Comparison of ENCODE assay signal across 1 cellular context in genomic region chr19:38663957-38664502, GRCh38.
TF ChIP-seq lines count a peak whose summit lies in the region.

No MANE protein-coding gene starts in this region.

TF ChIP-seq in WTC11, 78 proteins besides CTCF, POLR2A, EP300 and RAD21 (continued from another document):
- no peak for TF ChIP-seq STAT6 (CRISPR knock-in tag; conservative IDR thresholded peaks at IDR 0.05; ENCODE audit: low read depth)
- TF ChIP-seq JUN (CRISPR knock-in tag; IDR thresholded peaks at IDR 0.05), result no peak
- TF ChIP-seq USF1 (CRISPR knock-in tag; IDR thresholded peaks at IDR 0.05), result no peak
- TF ChIP-seq IRF1 (CRISPR knock-in tag; IDR thresholded peaks at IDR 0.05), result no peak
- TF ChIP-seq GTF2I (CRISPR knock-in tag; conservative IDR thresholded peaks at IDR 0.05), result no peak
- no peak for TF ChIP-seq ERG (CRISPR knock-in tag; IDR thresholded peaks at IDR 0.05)
- no peak for TF ChIP-seq ZNF425 (CRISPR knock-in tag; conservative IDR thresholded peaks at IDR 0.05)
- TF ChIP-seq ZNF532 (CRISPR knock-in tag; IDR thresholded peaks at IDR 0.05; ENCODE audit: borderline replicate concordance), result no peak
- no peak for TF ChIP-seq MXD4 (CRISPR knock-in tag; IDR thresholded peaks at IDR 0.05; ENCODE audit: borderline replicate concordance)
- no peak for TF ChIP-seq ZMAT4 (CRISPR knock-in tag; IDR thresholded peaks at IDR 0.05)
- TF ChIP-seq TEAD1 (CRISPR knock-in tag; IDR thresholded peaks at IDR 0.05), result no peak
- no peak for TF ChIP-seq IRF2 (CRISPR knock-in tag; IDR thresholded peaks at IDR 0.05; ENCODE audit: borderline replicate concordance, low read depth)
